2 cellular contexts compared by ENCODE assay signal in genomic region chr6:136446145-136446544, GRCh38.
TF ChIP-seq lines count a peak whose summit lies in the region.

No MANE protein-coding gene starts in this region.

TF ChIP-seq in A549, 52 proteins besides CTCF, POLR2A, EP300 and RAD21 (continued from another document):
- no peak for TF ChIP-seq CHD4 (IDR thresholded peaks at IDR 0.05; ENCODE audit: borderline replicate concordance)
- no peak for TF ChIP-seq RCOR1 (IDR thresholded peaks at IDR 0.05; ENCODE audit: low read depth, low read length)
- TF ChIP-seq PHF8 (IDR thresholded peaks at IDR 0.05; ENCODE audit: borderline replicate concordance, low read depth), result no peak
- TF ChIP-seq RNF2 (IDR thresholded peaks at IDR 0.05; ENCODE audit: borderline replicate concordance, low read depth), result no peak
- no peak for TF ChIP-seq ZFP36 (IDR thresholded peaks at IDR 0.05; ENCODE audit: borderline replicate concordance, partially characterized antibody)
- TF ChIP-seq POLR2AphosphoS2 (conservative IDR thresholded peaks at IDR 0.05; ENCODE audit: low read length), result no peak
- TF ChIP-seq SMC3 (IDR thresholded peaks at IDR 0.05), result no peak
- TF ChIP-seq NPAS2 (CRISPR knock-in tag; IDR thresholded peaks at IDR 0.05; ENCODE audit: borderline replicate concordance), result no peak
- no peak for TF ChIP-seq ZC3H11A (IDR thresholded peaks at IDR 0.05)
- TF ChIP-seq ZNF302 (CRISPR knock-in tag; IDR thresholded peaks at IDR 0.05), result no peak
- no peak for TF ChIP-seq PBX3 (IDR thresholded peaks at IDR 0.05)
- no peak for TF ChIP-seq CHD2 (IDR thresholded peaks at IDR 0.05; ENCODE audit: low read length, partially characterized antibody)
- no peak for TF ChIP-seq BCL3 (IDR thresholded peaks at IDR 0.05)
- TF ChIP-seq ZSCAN20 (CRISPR knock-in tag; IDR thresholded peaks at IDR 0.05), result no peak
- TF ChIP-seq MAX (IDR thresholded peaks at IDR 0.05), result no peak
- no peak for TF ChIP-seq HOXB5 (CRISPR knock-in tag; IDR thresholded peaks at IDR 0.05)
- no peak for TF ChIP-seq CBX8 (IDR thresholded peaks at IDR 0.05)

TF ChIP-seq in IMR-90, 13 proteins besides CTCF, POLR2A, EP300 and RAD21 (continued from another document):
- TF ChIP-seq, protein P1, sequence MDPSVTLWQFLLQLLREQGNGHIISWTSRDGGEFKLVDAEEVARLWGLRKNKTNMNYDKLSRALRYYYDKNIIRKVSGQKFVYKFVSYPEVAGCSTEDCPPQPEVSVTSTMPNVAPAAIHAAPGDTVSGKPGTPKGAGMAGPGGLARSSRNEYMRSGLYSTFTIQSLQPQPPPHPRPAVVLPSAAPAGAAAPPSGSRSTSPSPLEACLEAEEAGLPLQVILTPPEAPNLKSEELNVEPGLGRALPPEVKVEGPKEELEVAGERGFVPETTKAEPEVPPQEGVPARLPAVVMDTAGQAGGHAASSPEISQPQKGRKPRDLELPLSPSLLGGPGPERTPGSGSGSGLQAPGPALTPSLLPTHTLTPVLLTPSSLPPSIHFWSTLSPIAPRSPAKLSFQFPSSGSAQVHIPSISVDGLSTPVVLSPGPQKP (IDR thresholded peaks at IDR 0.05; ENCODE audit: borderline replicate concordance, low read depth, low read length), result no peak
- TF ChIP-seq MAZ (IDR thresholded peaks at IDR 0.05; ENCODE audit: borderline replicate concordance, low read depth, low read length) (no peak), RFX5 (IDR thresholded peaks at IDR 0.05; ENCODE audit: low read depth, low read length) (no peak), CHD1 (IDR thresholded peaks at IDR 0.05; ENCODE audit: low read depth, low read length) (no peak), SMC3 (IDR thresholded peaks at IDR 0.05; ENCODE audit: low read depth, low read length) (no peak), CEBPB (IDR thresholded peaks at IDR 0.05; ENCODE audit: low read depth, low read length) (no peak)
- TF ChIP-seq, protein P2, sequence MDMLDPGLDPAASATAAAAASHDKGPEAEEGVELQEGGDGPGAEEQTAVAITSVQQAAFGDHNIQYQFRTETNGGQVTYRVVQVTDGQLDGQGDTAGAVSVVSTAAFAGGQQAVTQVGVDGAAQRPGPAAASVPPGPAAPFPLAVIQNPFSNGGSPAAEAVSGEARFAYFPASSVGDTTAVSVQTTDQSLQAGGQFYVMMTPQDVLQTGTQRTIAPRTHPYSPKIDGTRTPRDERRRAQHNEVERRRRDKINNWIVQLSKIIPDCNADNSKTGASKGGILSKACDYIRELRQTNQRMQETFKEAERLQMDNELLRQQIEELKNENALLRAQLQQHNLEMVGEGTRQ (IDR thresholded peaks at IDR 0.05; ENCODE audit: low read depth, low read length), result no peak
TF ChIP-seq in IMR-90: peak in this region for 0.
